Comparison of ENCODE assay signal across 22 cellular contexts in the genomic region with DNA sequence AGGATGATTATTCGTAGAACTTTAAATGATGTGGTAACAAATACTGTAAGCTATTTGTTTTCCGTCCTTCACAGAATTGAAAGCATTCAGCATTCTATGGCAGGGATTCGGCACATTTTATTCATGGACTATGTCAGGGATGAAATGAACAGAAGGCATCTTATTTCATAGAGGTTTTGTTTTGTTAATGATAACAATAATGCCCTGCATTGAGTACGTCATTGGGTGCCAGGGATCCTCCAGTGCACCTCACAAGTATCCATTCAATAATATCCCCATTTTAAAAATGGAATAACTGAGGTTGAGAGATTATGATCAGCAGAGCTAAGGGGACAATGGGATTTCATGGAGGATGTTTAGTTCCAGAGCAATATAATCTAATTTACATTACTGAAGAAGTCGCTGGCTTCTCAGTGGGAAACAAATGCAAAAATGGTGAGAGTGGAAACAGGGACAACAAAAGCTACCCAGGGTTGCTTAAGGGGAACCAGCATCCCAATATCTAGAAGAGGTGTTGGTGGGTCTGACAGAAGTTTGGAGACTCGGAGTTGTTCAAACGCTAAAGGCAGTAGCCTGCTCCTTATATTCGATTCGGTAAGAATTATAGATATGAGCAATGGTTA.
"Had no signal": no experiment of that assay in that cellular context is flagged by ENCODE, and none has a peak within 500 bp of the region (broad histone marks: within the 10 kb centered on the region; RNA-seq: fewer than 3 reads in every experiment).

No MANE protein-coding gene starts in this region.

- ATAC-seq: activated CD4-positive, CD25-positive, alpha-beta regulatory T cell treated with anti-CD3 and anti-CD28 coated beads, Interleukin-2, amount 50 U/mL, for 24 hours; activated CD8-positive, alpha-beta T cell treated with anti-CD3 and anti-CD28 coated beads, Interleukin-2, amount 10 ng/mL, durations not matched to agents 7 days and 5 days; body of pancreas; left lobe of liver; lower lobe of right lung; right lobe of liver; upper lobe of right lung had no signal

- H3K27ac ChIP-seq: body of pancreas, lower lobe of right lung, right lobe of liver, skin epidermis, thyroid gland, upper lobe of right lung had no signal

- H3K9me3 Mint-ChIP-seq: activated naive CD4-positive, alpha-beta T cell treated with anti-CD3 and anti-CD28 coated beads, Interleukin-2, amount 50 U/mL, for 24 hours; activated T-helper 1 cell treated with anti-CD3 and anti-CD28 coated beads, Interleukin-12 subunit alpha, Interleukin-12 subunit beta, Interleukin-2, Interleukin-4 antibody, amounts not matched to agents 30 ng/mL and 10 ng/mL and 1 ng/mL, durations not matched to agents 14 hours and 24 hours and 36 hours; stimulated activated naive CD8-positive, alpha-beta T cell treated with anti-CD3 and anti-CD28 coated beads, Interleukin-15, Interleukin-2, amounts not matched to agents 100 ng/mL and 50 ng/mL, for 24 hours had no signal

- H3K4me1 ChIP-seq: body of pancreas, lower lobe of right lung, right lobe of liver, thyroid gland, upper lobe of right lung had no signal

- DNase-seq: activated CD4-positive, alpha-beta T cell treated with anti-CD3 and anti-CD28 coated beads, Interleukin-2, amount 50 U/mL, for 1 hour; activated CD8-positive, alpha-beta T cell treated with anti-CD3 and anti-CD28 coated beads, Interleukin-2, amount 10 ng/mL, durations not matched to agents 7 days and 5 days; activated gamma-delta T cell; anterior cingulate cortex; body of pancreas; cortex of kidney; kidney; lower lobe of right lung; naive B cell; occipital lobe; right lobe of liver; stimulated activated CD4-positive, alpha-beta T cell treated with anti-CD3 and anti-CD28 coated beads, Interleukin-1b, Interleukin-23, amount 100 ng/mL, for 48 hours; substantia nigra; upper lobe of right lung had no signal

- H3K27me3 ChIP-seq: body of pancreas, cardiac muscle cell, right lobe of liver, thyroid gland, upper lobe of right lung had no signal

- H3K4me1 Mint-ChIP-seq: activated naive CD4-positive, alpha-beta T cell treated with anti-CD3 and anti-CD28 coated beads, Interleukin-2, amount 50 U/mL, for 24 hours; naive B cell had no signal

- H3K27ac Mint-ChIP-seq: activated CD8-positive, alpha-beta T cell treated with anti-CD3 and anti-CD28 coated beads, Interleukin-2, amount 10 ng/mL, durations not matched to agents 7 days and 5 days; activated naive CD4-positive, alpha-beta T cell treated with anti-CD3 and anti-CD28 coated beads, Interleukin-2, amount 50 U/mL, for 24 hours; activated T-helper 1 cell treated with anti-CD3 and anti-CD28 coated beads, Interleukin-12 subunit alpha, Interleukin-12 subunit beta, Interleukin-2, Interleukin-4 antibody, amounts not matched to agents 30 ng/mL and 10 ng/mL and 1 ng/mL, durations not matched to agents 14 hours and 24 hours and 36 hours; naive B cell; stimulated activated naive CD8-positive, alpha-beta T cell treated with anti-CD3 and anti-CD28 coated beads, Interleukin-15, Interleukin-2, amounts not matched to agents 100 ng/mL and 50 ng/mL, for 24 hours had no signal

- H3K36me3 Mint-ChIP-seq: activated naive CD4-positive, alpha-beta T cell treated with anti-CD3 and anti-CD28 coated beads, Interleukin-2, amount 50 U/mL, for 24 hours; naive B cell had no signal

- H3K27me3 Mint-ChIP-seq: activated naive CD4-positive, alpha-beta T cell treated with anti-CD3 and anti-CD28 coated beads, Interleukin-2, amount 50 U/mL, for 24 hours; naive B cell; stimulated activated naive CD8-positive, alpha-beta T cell treated with anti-CD3 and anti-CD28 coated beads, Interleukin-15, Interleukin-2, amounts not matched to agents 100 ng/mL and 50 ng/mL, for 24 hours had no signal

- H3K9me3 ChIP-seq: body of pancreas, lower lobe of right lung, right lobe of liver, thyroid gland, upper lobe of right lung had no signal

- H3K4me3 Mint-ChIP-seq: activated CD8-positive, alpha-beta T cell treated with anti-CD3 and anti-CD28 coated beads, Interleukin-2, amount 10 ng/mL, durations not matched to agents 7 days and 5 days; activated naive CD4-positive, alpha-beta T cell treated with anti-CD3 and anti-CD28 coated beads, Interleukin-2, amount 50 U/mL, for 24 hours; activated T-helper 1 cell treated with anti-CD3 and anti-CD28 coated beads, Interleukin-12 subunit alpha, Interleukin-12 subunit beta, Interleukin-2, Interleukin-4 antibody, amounts not matched to agents 30 ng/mL and 10 ng/mL and 1 ng/mL, durations not matched to agents 14 hours and 24 hours and 36 hours; naive B cell; stimulated activated naive CD8-positive, alpha-beta T cell treated with anti-CD3 and anti-CD28 coated beads, Interleukin-15, Interleukin-2, amounts not matched to agents 100 ng/mL and 50 ng/mL, for 24 hours had no signal
